Comparison of ENCODE assay signal across 1 cellular context in the genomic region with DNA sequence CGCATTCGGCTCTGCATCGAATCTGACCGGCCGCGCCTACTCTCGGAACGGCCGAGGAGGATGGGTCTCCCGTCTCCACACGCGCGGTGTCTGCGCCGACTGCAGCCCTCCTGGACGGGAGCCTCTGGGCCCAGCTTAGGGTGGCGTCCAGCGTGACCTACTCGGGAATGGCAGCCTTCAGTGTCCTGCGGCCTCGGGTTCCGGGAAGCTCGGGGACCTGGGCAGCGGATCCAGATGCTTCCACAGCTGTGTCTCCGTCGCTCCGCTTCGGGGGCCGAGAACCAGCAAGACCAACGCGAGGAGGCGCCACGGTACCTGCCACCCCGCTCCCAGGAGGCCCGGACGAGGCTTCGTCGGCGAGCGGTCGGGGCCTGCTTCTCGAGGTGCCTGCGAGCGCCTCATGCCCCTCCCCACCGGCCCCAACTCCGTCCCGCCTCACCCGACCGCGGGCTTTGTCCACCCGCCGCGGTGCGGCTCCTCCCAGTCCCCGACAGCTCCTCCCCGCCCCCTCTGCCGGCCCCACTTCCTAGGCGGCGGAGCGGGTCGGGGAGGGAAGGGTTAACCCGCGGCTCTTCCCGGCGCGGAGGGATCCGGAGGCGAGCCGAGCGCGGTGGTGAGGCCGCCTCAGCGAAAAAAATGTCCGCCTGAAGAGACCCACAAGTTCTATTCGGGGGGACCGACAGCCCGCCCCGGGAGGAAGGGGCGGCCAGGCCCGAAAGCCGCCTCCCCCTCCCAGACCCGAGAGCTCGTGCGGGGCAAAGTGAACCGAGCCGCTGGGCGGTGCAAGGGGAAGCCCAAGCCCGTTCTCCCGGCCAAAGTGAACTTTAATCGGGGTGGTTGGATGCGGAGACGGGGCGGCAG.
TF ChIP-seq lines count a peak whose summit lies in the region.

A gene (plus strand): TSS at position 599 of the 861 bp plus-strand sequence. CDS start 1,270 bp downstream, outside the sequence.

TF ChIP-seq in HepG2, 621 proteins besides CTCF, POLR2A, EP300 and RAD21 (continued from another document and continues in another):
- TF ChIP-seq, protein P1, sequence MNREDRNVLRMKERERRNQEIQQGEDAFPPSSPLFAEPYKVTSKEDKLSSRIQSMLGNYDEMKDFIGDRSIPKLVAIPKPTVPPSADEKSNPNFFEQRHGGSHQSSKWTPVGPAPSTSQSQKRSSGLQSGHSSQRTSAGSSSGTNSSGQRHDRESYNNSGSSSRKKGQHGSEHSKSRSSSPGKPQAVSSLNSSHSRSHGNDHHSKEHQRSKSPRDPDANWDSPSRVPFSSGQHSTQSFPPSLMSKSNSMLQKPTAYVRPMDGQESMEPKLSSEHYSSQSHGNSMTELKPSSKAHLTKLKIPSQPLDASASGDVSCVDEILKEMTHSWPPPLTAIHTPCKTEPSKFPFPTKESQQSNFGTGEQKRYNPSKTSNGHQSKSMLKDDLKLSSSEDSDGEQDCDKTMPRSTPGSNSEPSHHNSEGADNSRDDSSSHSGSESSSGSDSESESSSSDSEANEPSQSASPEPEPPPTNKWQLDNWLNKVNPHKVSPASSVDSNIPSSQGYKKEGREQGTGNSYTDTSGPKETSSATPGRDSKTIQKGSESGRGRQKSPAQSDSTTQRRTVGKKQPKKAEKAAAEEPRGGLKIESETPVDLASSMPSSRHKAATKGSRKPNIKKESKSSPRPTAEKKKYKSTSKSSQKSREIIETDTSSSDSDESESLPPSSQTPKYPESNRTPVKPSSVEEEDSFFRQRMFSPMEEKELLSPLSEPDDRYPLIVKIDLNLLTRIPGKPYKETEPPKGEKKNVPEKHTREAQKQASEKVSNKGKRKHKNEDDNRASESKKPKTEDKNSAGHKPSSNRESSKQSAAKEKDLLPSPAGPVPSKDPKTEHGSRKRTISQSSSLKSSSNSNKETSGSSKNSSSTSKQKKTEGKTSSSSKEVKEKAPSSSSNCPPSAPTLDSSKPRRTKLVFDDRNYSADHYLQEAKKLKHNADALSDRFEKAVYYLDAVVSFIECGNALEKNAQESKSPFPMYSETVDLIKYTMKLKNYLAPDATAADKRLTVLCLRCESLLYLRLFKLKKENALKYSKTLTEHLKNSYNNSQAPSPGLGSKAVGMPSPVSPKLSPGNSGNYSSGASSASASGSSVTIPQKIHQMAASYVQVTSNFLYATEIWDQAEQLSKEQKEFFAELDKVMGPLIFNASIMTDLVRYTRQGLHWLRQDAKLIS (CRISPR knock-in tag; IDR thresholded peaks at IDR 0.05): peak; percentile 58; the same call in 1 of the 2 replicates
- TF ChIP-seq, protein P2, sequence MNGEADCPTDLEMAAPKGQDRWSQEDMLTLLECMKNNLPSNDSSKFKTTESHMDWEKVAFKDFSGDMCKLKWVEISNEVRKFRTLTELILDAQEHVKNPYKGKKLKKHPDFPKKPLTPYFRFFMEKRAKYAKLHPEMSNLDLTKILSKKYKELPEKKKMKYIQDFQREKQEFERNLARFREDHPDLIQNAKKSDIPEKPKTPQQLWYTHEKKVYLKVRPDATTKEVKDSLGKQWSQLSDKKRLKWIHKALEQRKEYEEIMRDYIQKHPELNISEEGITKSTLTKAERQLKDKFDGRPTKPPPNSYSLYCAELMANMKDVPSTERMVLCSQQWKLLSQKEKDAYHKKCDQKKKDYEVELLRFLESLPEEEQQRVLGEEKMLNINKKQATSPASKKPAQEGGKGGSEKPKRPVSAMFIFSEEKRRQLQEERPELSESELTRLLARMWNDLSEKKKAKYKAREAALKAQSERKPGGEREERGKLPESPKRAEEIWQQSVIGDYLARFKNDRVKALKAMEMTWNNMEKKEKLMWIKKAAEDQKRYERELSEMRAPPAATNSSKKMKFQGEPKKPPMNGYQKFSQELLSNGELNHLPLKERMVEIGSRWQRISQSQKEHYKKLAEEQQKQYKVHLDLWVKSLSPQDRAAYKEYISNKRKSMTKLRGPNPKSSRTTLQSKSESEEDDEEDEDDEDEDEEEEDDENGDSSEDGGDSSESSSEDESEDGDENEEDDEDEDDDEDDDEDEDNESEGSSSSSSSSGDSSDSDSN (CRISPR knock-in tag; IDR thresholded peaks at IDR 0.05): peak; percentile 94
- TF ChIP-seq ZEB1 (IDR thresholded peaks at IDR 0.05; ENCODE audit: insufficient replicate concordance, low read depth) (peak; percentile 52), ZNF75D (CRISPR knock-in tag; IDR thresholded peaks at IDR 0.05; ENCODE audit: borderline replicate concordance) (no peak), BCL6 (CRISPR knock-in tag; IDR thresholded peaks at IDR 0.05) (peak; percentile 78), CREB1 (IDR thresholded peaks at IDR 0.05) (0 out of 2 replicates have a peak, but pooled peaks have one; percentile 24), CREB1 (CRISPR knock-in tag; IDR thresholded peaks at IDR 0.05) (peak; percentile 38; the same call in 1 of the 2 replicates), ZNF460 (CRISPR knock-in tag; IDR thresholded peaks at IDR 0.05; ENCODE audit: borderline replicate concordance) (peak; percentile 52; the same call in 1 of the 2 replicates), CCAR2 (optimal IDR thresholded peaks at IDR 0.05; ENCODE audit: low read depth, low read length) (no peak), ZNF780A (CRISPR knock-in tag; IDR thresholded peaks at IDR 0.05) (no peak), TOPORS (CRISPR knock-in tag; IDR thresholded peaks at IDR 0.05) (peak; percentile 81), ZNF124 (CRISPR knock-in tag; IDR thresholded peaks at IDR 0.05) (peak; percentile 69; the same call in 1 of the 2 replicates), MZF1 (CRISPR knock-in tag; IDR thresholded peaks at IDR 0.05; ENCODE audit: borderline replicate concordance) (no peak), YY1 (IDR thresholded peaks at IDR 0.05; ENCODE audit: insufficient read depth, insufficient replicate concordance, low read depth, low read length) (peak; percentile 91), FOXP1 (IDR thresholded peaks at IDR 0.05) (no peak), FOXP1 (CRISPR knock-in tag; IDR thresholded peaks at IDR 0.05) (peak; percentile 18; the same call in 1 of the 2 replicates), NKX3-1 (CRISPR knock-in tag; IDR thresholded peaks at IDR 0.05) (peak; percentile 64; the same call in 1 of the 2 replicates), NFE2 (CRISPR knock-in tag; IDR thresholded peaks at IDR 0.05) (peak; percentile 32; the same call in 1 of the 2 replicates), ZNF17 (CRISPR knock-in tag; IDR thresholded peaks at IDR 0.05) (0 out of 2 replicates have a peak, but pooled peaks have one; percentile 62), THYN1 (CRISPR knock-in tag; IDR thresholded peaks at IDR 0.05; ENCODE audit: borderline replicate concordance, low read depth) (no peak), ZNF549 (CRISPR knock-in tag; IDR thresholded peaks at IDR 0.05) (no peak), ZNF335 (CRISPR knock-in tag; IDR thresholded peaks at IDR 0.05) (no peak)
- TF ChIP-seq, protein P3, sequence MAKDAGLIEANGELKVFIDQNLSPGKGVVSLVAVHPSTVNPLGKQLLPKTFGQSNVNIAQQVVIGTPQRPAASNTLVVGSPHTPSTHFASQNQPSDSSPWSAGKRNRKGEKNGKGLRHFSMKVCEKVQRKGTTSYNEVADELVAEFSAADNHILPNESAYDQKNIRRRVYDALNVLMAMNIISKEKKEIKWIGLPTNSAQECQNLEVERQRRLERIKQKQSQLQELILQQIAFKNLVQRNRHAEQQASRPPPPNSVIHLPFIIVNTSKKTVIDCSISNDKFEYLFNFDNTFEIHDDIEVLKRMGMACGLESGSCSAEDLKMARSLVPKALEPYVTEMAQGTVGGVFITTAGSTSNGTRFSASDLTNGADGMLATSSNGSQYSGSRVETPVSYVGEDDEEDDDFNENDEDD (CRISPR knock-in tag; IDR thresholded peaks at IDR 0.05; ENCODE audit: borderline replicate concordance): peak; percentile 88; the same call in 1 of the 2 replicates
- TF ChIP-seq, protein P4, sequence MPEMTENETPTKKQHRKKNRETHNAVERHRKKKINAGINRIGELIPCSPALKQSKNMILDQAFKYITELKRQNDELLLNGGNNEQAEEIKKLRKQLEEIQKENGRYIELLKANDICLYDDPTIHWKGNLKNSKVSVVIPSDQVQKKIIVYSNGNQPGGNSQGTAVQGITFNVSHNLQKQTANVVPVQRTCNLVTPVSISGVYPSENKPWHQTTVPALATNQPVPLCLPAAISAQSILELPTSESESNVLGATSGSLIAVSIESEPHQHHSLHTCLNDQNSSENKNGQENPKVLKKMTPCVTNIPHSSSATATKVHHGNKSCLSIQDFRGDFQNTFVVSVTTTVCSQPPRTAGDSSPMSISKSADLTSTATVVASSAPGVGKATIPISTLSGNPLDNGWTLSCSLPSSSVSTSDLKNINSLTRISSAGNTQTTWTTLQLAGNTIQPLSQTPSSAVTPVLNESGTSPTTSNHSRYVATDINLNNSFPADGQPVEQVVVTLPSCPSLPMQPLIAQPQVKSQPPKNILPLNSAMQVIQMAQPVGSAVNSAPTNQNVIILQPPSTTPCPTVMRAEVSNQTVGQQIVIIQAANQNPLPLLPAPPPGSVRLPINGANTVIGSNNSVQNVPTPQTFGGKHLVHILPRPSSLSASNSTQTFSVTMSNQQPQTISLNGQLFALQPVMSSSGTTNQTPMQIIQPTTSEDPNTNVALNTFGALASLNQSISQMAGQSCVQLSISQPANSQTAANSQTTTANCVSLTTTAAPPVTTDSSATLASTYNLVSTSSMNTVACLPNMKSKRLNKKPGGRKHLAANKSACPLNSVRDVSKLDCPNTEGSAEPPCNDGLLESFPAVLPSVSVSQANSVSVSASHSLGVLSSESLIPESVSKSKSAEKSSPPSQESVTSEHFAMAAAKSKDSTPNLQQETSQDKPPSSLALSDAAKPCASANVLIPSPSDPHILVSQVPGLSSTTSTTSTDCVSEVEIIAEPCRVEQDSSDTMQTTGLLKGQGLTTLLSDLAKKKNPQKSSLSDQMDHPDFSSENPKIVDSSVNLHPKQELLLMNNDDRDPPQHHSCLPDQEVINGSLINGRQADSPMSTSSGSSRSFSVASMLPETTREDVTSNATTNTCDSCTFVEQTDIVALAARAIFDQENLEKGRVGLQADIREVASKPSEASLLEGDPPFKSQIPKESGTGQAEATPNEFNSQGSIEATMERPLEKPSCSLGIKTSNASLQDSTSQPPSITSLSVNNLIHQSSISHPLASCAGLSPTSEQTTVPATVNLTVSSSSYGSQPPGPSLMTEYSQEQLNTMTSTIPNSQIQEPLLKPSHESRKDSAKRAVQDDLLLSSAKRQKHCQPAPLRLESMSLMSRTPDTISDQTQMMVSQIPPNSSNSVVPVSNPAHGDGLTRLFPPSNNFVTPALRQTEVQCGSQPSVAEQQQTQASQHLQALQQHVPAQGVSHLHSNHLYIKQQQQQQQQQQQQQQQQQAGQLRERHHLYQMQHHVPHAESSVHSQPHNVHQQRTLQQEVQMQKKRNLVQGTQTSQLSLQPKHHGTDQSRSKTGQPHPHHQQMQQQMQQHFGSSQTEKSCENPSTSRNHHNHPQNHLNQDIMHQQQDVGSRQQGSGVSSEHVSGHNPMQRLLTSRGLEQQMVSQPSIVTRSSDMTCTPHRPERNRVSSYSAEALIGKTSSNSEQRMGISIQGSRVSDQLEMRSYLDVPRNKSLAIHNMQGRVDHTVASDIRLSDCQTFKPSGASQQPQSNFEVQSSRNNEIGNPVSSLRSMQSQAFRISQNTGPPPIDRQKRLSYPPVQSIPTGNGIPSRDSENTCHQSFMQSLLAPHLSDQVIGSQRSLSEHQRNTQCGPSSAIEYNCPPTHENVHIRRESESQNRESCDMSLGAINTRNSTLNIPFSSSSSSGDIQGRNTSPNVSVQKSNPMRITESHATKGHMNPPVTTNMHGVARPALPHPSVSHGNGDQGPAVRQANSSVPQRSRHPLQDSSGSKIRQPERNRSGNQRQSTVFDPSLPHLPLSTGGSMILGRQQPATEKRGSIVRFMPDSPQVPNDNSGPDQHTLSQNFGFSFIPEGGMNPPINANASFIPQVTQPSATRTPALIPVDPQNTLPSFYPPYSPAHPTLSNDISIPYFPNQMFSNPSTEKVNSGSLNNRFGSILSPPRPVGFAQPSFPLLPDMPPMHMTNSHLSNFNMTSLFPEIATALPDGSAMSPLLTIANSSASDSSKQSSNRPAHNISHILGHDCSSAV (CRISPR knock-in tag; IDR thresholded peaks at IDR 0.05; ENCODE audit: borderline replicate concordance): no peak
- TF ChIP-seq, protein P5, sequence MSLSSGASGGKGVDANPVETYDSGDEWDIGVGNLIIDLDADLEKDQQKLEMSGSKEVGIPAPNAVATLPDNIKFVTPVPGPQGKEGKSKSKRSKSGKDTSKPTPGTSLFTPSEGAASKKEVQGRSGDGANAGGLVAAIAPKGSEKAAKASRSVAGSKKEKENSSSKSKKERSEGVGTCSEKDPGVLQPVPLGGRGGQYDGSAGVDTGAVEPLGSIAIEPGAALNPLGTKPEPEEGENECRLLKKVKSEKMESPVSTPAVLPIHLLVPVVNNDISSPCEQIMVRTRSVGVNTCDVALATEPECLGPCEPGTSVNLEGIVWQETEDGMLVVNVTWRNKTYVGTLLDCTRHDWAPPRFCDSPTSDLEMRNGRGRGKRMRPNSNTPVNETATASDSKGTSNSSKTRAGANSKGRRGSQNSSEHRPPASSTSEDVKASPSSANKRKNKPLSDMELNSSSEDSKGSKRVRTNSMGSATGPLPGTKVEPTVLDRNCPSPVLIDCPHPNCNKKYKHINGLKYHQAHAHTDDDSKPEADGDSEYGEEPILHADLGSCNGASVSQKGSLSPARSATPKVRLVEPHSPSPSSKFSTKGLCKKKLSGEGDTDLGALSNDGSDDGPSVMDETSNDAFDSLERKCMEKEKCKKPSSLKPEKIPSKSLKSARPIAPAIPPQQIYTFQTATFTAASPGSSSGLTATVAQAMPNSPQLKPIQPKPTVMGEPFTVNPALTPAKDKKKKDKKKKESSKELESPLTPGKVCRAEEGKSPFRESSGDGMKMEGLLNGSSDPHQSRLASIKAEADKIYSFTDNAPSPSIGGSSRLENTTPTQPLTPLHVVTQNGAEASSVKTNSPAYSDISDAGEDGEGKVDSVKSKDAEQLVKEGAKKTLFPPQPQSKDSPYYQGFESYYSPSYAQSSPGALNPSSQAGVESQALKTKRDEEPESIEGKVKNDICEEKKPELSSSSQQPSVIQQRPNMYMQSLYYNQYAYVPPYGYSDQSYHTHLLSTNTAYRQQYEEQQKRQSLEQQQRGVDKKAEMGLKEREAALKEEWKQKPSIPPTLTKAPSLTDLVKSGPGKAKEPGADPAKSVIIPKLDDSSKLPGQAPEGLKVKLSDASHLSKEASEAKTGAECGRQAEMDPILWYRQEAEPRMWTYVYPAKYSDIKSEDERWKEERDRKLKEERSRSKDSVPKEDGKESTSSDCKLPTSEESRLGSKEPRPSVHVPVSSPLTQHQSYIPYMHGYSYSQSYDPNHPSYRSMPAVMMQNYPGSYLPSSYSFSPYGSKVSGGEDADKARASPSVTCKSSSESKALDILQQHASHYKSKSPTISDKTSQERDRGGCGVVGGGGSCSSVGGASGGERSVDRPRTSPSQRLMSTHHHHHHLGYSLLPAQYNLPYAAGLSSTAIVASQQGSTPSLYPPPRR (CRISPR knock-in tag; IDR thresholded peaks at IDR 0.05; ENCODE audit: borderline replicate concordance): peak; percentile 23; the same call in 1 of the 2 replicates
- TF ChIP-seq, protein P6, sequence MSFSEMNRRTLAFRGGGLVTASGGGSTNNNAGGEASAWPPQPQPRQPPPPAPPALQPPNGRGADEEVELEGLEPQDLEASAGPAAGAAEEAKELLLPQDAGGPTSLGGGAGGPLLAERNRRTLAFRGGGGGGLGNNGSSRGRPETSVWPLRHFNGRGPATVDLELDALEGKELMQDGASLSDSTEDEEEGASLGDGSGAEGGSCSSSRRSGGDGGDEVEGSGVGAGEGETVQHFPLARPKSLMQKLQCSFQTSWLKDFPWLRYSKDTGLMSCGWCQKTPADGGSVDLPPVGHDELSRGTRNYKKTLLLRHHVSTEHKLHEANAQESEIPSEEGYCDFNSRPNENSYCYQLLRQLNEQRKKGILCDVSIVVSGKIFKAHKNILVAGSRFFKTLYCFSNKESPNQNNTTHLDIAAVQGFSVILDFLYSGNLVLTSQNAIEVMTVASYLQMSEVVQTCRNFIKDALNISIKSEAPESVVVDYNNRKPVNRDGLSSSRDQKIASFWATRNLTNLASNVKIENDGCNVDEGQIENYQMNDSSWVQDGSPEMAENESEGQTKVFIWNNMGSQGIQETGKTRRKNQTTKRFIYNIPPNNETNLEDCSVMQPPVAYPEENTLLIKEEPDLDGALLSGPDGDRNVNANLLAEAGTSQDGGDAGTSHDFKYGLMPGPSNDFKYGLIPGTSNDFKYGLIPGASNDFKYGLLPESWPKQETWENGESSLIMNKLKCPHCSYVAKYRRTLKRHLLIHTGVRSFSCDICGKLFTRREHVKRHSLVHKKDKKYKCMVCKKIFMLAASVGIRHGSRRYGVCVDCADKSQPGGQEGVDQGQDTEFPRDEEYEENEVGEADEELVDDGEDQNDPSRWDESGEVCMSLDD (CRISPR knock-in tag; IDR thresholded peaks at IDR 0.05; ENCODE audit: borderline replicate concordance): peak; percentile 88
